Comparison of ENCODE assay signal across 8 cellular contexts in genomic region chr6:135129139-135129867, GRCh38. TPM values are rescaled to one million over a fixed set of nuclear protein-coding genes. Genes with fewer than 3 reads are reported as not detected.
A peak's percentile ranks its signal among the peaks of the same experiment; 100 is the strongest.
DNase-seq lines count a peak whose midpoint lies in the region; ATAC-seq, FAIRE-seq and TF ChIP-seq lines count a peak whose summit lies in the region.

No MANE protein-coding gene starts in this region.

- H3K4me1 Mint-ChIP-seq in activated naive CD8-positive, alpha-beta T cell treated with anti-CD3 and anti-CD28 coated beads for 36 hours = peaks cover 52% of the 10 kb centered on the region

- peaks cover 7% of the 10 kb centered on the region for H3K9me3 Mint-ChIP-seq in activated naive CD8-positive, alpha-beta T cell treated with anti-CD3 and anti-CD28 coated beads for 36 hours

- no peak for DNase-seq in GM12891 (ENCODE audit: insufficient read length, low spot score)
- peak; percentile 60 for DNase-seq in KBM-7
- DNase-seq in activated naive CD8-positive, alpha-beta T cell treated with anti-CD3 and anti-CD28 coated beads for 36 hours = peak; percentile 28
- DNase-seq in kidney tubule cell (ENCODE audit: low spot score) = no peak
- DNase-seq in epidermal melanocyte (ENCODE audit: insufficient read length, low spot score) = no peak
- DNase-seq in amniotic stem cell (lab: John Stamatoyannopoulos, UW) = no peak
- no peak for DNase-seq in 8988T

- FAIRE-seq in GM12891 (lab: Jason Lieb, UNC) = peak; percentile 82

- in situ Hi-C loops in KBM-7 (cut with MboI; ENCODE audit: low pct_unique_long_range_greater_than_20kb, low sequenced_read_pairs) = loop anchor here (25.0 kb wide), 1 partner anchor 308 kb away; no protein-coding TSS in a partner anchor

- H3K4me3 Mint-ChIP-seq in activated naive CD8-positive, alpha-beta T cell treated with anti-CD3 and anti-CD28 coated beads for 36 hours = peak overlapping the region; percentile 57

- peaks cover 14% of the 10 kb centered on the region for H3K36me3 Mint-ChIP-seq in activated naive CD8-positive, alpha-beta T cell treated with anti-CD3 and anti-CD28 coated beads for 36 hours

- H3K27me3 Mint-ChIP-seq in activated naive CD8-positive, alpha-beta T cell treated with anti-CD3 and anti-CD28 coated beads for 36 hours = no peaks in the 10 kb centered on the region

- TF ChIP-seq POLR2A in GM12891 (IDR thresholded peaks at IDR 0.05; ENCODE audit: low read depth, low read length) = no peak

- H3K27ac Mint-ChIP-seq in activated naive CD8-positive, alpha-beta T cell treated with anti-CD3 and anti-CD28 coated beads for 36 hours = peak overlapping the region; percentile 96

- peak; percentile 64 for ATAC-seq in GM21528 (IDR thresholded peaks at IDR 0.05; ENCODE audit: low FRiP score, unreplicated experiment)

TF ChIP-seq in GM12891, 5 proteins besides CTCF, POLR2A, EP300 and RAD21:
- TF ChIP-seq TAF1 (IDR thresholded peaks at IDR 0.05; ENCODE audit: low read depth, low read length) (no peak), SPI1 (IDR thresholded peaks at IDR 0.05; ENCODE audit: low read depth, low read length) (0 out of 2 replicates have a peak, but pooled peaks have one; percentile 29)

RNA-seq across cellular contexts. Expression of gene MYB, which starts 51.8 kb away (rescaled TPM):
- 18.5 TPM for polyA plus RNA-seq in GM12891 (2012; ENCODE audit: low read depth, missing spikeins)
- total RNA-seq in activated naive CD8-positive, alpha-beta T cell treated with anti-CD3 and anti-CD28 coated beads for 36 hours = 10 to 100 TPM; 36.6 to 37.2 TPM

Comparison
In these comparisons a context has a peak if more than half of its experiments do, and no peak if none do; other contexts are left out.
1. DNase-seq: peak in KBM-7 (single experiment) and activated naive CD8-positive, alpha-beta T cell treated with anti-CD3 and anti-CD28 coated beads for 36 hours (single experiment); none in GM12891 (single experiment), kidney tubule cell (single experiment), epidermal melanocyte (single experiment), amniotic stem cell (single experiment) and 8988T (single experiment).